ENCODE assay signal across 28 cellular contexts in genomic region chr13:41509996-41510395, GRCh38. TPM values are rescaled to one million over a fixed set of nuclear protein-coding genes. Genes with fewer than 3 reads are reported as not detected.
"Had no signal": no experiment of that assay in that cellular context is flagged by ENCODE, and none has a peak within 500 bp of the region (broad histone marks: within the 10 kb centered on the region; RNA-seq: fewer than 3 reads in every experiment).

No MANE protein-coding gene starts in this region.

- H3K4me3 ChIP-seq: adrenal gland, body of pancreas, cardiac muscle cell, colonic mucosa had no signal

- H3K4me1 ChIP-seq: adrenal gland, body of pancreas, colonic mucosa had no signal

- ATAC-seq: activated CD4-positive, CD25-positive, alpha-beta regulatory T cell treated with anti-CD3 and anti-CD28 coated beads, Interleukin-2, amount 50 U/mL, for 24 hours; activated naive CD8-positive, alpha-beta T cell treated with anti-CD3 and anti-CD28 coated beads, Interleukin-2, amount 50 U/mL, for 24 hours; activated T-cell treated with anti-CD3 and anti-CD28 coated beads, Interleukin-2, amount 50 U/mL, for 72 hours; body of pancreas; T-helper 17 cell had no signal

- H3K36me3 ChIP-seq: adrenal gland, cardiac muscle cell, colonic mucosa, WERI-Rb-1 had no signal

- H3K27me3 ChIP-seq: adrenal gland, body of pancreas, cardiac muscle cell, colonic mucosa had no signal

- H3K9me3 ChIP-seq: adrenal gland, body of pancreas, colonic mucosa had no signal

- H3K27ac ChIP-seq: adrenal gland, body of pancreas, cardiac muscle cell, colonic mucosa, epithelial cell of prostate, WERI-Rb-1 had no signal

- DNase-seq: activated B cell treated with CpG ODN at 0.5 μM for 24 hours; activated CD4-positive, alpha-beta memory T cell treated with anti-CD3 and anti-CD28 coated beads, Interleukin-2, amount 10 ng/mL, durations not matched to agents 7 days and 5 days; activated CD4-positive, alpha-beta T cell treated with anti-CD3 and anti-CD28 coated beads for 48 hours; activated CD8-positive, alpha-beta memory T cell treated with anti-CD3 and anti-CD28 coated beads, Interleukin-2, amount 50 U/mL, for 48 hours; activated gamma-delta T cell; activated naive CD4-positive, alpha-beta T cell; activated naive CD4-positive, alpha-beta T cell treated with anti-CD3 and anti-CD28 coated beads, Interleukin-2, amount 50 U/mL, for 16 hours; activated naive CD8-positive, alpha-beta T cell treated with anti-CD3 and anti-CD28 coated beads for 36 hours; activated naive CD8-positive, alpha-beta T cell treated with anti-CD3 and anti-CD28 coated beads, Interleukin-2, amount 50 U/mL, for 24 hours; activated T-cell treated with anti-CD3 and anti-CD28 coated beads for 4 hours; activated T-cell treated with anti-CD3 and anti-CD28 coated beads, Interleukin-2, amount 50 U/mL, for 24 hours; activated T-cell treated with anti-CD3 and anti-CD28 coated beads, Interleukin-2, amount 50 U/mL, for 72 hours; adrenal gland; amygdala; aorta; body of pancreas; central memory CD4-positive, alpha-beta T cell; cerebellar nuclear complex; colonic mucosa; effector CD8-positive, alpha-beta T cell; foreskin fibroblast; T-helper 1 cell; T-helper 17 cell; T1000; WERI-Rb-1 had no signal

RNA-seq across cellular contexts. Expression of gene RGCC, which starts 52.6 kb away (rescaled TPM):
- total RNA-seq: cardiac muscle cell had no signal
